ENCODE assay signal across 8 cellular contexts in the genomic region with DNA sequence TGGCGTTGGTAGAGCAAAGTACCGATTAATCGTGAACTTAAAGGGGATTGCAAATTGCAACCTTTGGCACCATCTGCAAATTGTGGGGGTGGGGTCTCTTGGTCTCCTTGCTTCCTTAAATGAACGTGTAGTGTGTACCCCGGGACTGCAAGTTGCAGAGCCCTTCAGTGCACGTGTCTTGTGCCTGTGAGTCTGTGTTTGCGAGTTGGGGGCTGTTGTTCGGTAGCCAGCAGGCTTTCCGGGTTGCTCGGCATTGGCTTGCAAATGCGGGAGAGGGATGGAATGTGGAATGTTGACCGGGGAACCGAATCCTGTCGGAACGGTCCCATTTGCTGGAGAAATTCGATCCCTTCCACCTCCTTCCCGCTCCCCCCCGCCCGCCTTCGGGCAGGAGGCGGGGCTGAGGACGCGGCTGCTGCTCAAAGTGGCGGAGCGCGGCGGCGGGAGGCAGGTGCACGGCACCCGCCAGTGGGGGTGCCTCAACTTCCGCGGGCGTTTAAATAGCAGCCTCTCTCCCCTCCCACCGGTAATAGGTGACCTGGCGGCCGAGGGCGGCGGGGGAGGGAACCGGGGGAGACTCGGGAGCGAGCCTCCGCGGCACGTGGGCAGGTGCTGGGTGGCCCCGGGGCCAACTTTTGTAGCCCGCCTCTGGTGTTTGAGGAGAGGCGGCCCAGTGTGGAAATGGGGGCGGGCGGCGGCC. TPM values are rescaled to one million over a fixed set of nuclear protein-coding genes. Genes with fewer than 3 reads are reported as not detected.
DNase-seq lines count a peak whose midpoint lies in the region; TF ChIP-seq lines count a peak whose summit lies in the region.

No MANE protein-coding gene starts in this region.

- no peak for TF ChIP-seq CTCF in LNCaP clone FGC (IDR thresholded peaks at IDR 0.05; ENCODE audit: control insufficient read depth, extremely low read depth, insufficient read depth)
- no peak for TF ChIP-seq CTCF in nephron progenitor cell (IDR thresholded peaks at IDR 0.05)

- TF ChIP-seq POLR2A in Raji (IDR thresholded peaks at IDR 0.05; ENCODE audit: insufficient read depth, low read depth, low read length), result peak; percentile 76

- H3K36me3 Mint-ChIP-seq in nephron progenitor cell (ENCODE audit: low read depth), result peaks cover 5% of the 10 kb centered on the region
- peaks cover 6% of the 10 kb centered on the region for H3K36me3 Mint-ChIP-seq in stimulated activated naive CD8-positive, alpha-beta T cell treated with anti-CD3 and anti-CD28 coated beads, Interleukin-15, Interleukin-2, amounts not matched to agents 100 ng/mL and 50 ng/mL, for 24 hours (ENCODE audit: low read depth)

- peaks cover 22% of the 10 kb centered on the region for H3K4me1 Mint-ChIP-seq in nephron progenitor cell
- peaks cover 24% of the 10 kb centered on the region for H3K4me1 Mint-ChIP-seq in stimulated activated naive CD8-positive, alpha-beta T cell treated with anti-CD3 and anti-CD28 coated beads, Interleukin-15, Interleukin-2, amounts not matched to agents 100 ng/mL and 50 ng/mL, for 24 hours (ENCODE audit: low read depth)

- H3K4me3 ChIP-seq in LNCaP clone FGC (ENCODE audit: low read depth, low read length), result peak overlapping the region; percentile 80

- H3K27me3 Mint-ChIP-seq in nephron progenitor cell (ENCODE audit: low read depth, poor library complexity), result peaks cover 18% of the 10 kb centered on the region
- no peaks in the 10 kb centered on the region for H3K27me3 Mint-ChIP-seq in stimulated activated naive CD8-positive, alpha-beta T cell treated with anti-CD3 and anti-CD28 coated beads, Interleukin-15, Interleukin-2, amounts not matched to agents 100 ng/mL and 50 ng/mL, for 24 hours

- H3K4me3 Mint-ChIP-seq in nephron progenitor cell, result peak overlapping the region; percentile 96
- peak overlapping the region; percentile 100 for H3K4me3 Mint-ChIP-seq in stimulated activated naive CD8-positive, alpha-beta T cell treated with anti-CD3 and anti-CD28 coated beads, Interleukin-15, Interleukin-2, amounts not matched to agents 100 ng/mL and 50 ng/mL, for 24 hours

- no peaks in the 10 kb centered on the region for H3K9me3 Mint-ChIP-seq in nephron progenitor cell
- no peaks in the 10 kb centered on the region for H3K9me3 Mint-ChIP-seq in stimulated activated naive CD8-positive, alpha-beta T cell treated with anti-CD3 and anti-CD28 coated beads, Interleukin-15, Interleukin-2, amounts not matched to agents 100 ng/mL and 50 ng/mL, for 24 hours

- peak overlapping the region; percentile 98 for H3K27ac Mint-ChIP-seq in nephron progenitor cell
- peak overlapping the region; percentile 100 for H3K27ac Mint-ChIP-seq in stimulated activated naive CD8-positive, alpha-beta T cell treated with anti-CD3 and anti-CD28 coated beads, Interleukin-15, Interleukin-2, amounts not matched to agents 100 ng/mL and 50 ng/mL, for 24 hours

- DNase-seq in ELF-1 (ENCODE audit: low read depth, low spot score) (peak; percentile 99), H4 (ENCODE audit: low spot score) (peak; percentile 80), LNCaP clone FGC (ENCODE audit: low read depth) (no peak), fibroblast of the conjunctiva (ENCODE audit: low read depth) (peak; percentile 77), nephron progenitor cell (peak; percentile 88)
- peak; percentile 94 for DNase-seq in activated effector memory CD4-positive, alpha-beta T cell treated with anti-CD3 and anti-CD28 coated beads, Interleukin-2, amount 50 U/mL, for 16 hours

RNA-seq across cellular contexts. Expression of a gene that starts 1.5 kb away (rescaled TPM):
- total RNA-seq in H4 (2014; rRNA removed; shearing (Covaris generic)), result 12.8 and 16.8 TPM in 2 replicates
